1 cellular context compared by ENCODE assay signal in genomic region chr19:8505680-8506401, GRCh38.
TF ChIP-seq lines count a peak whose summit lies in the region.

No MANE protein-coding gene starts in this region.

TF ChIP-seq in GM12878, 131 proteins besides CTCF, POLR2A, EP300 and RAD21 (continued from another document):
- TF ChIP-seq USF2 (IDR thresholded peaks at IDR 0.05; ENCODE audit: borderline replicate concordance, low read depth, low read length) (peak; percentile 6; the same call in 1 of the 2 replicates), FOS (IDR thresholded peaks at IDR 0.05; ENCODE audit: borderline replicate concordance, extremely low read depth, insufficient read length) (no peak), SMARCA5 (IDR thresholded peaks at IDR 0.05) (peak; percentile 48; the same call in 1 of the 2 replicates), IKZF1 (conservative IDR thresholded peaks at IDR 0.05) (peak; percentile 91), USF1 (IDR thresholded peaks at IDR 0.05; ENCODE audit: borderline replicate concordance, extremely low read length, insufficient read depth, low read depth, low read length) (peak; percentile 80), CHD1 (IDR thresholded peaks at IDR 0.05; ENCODE audit: low read depth, low read length) (no peak), MYC (IDR thresholded peaks at IDR 0.05; ENCODE audit: insufficient read depth, insufficient read length, insufficient replicate concordance, low read length, severe bottlenecking) (peak; percentile 73), BHLHE40 (IDR thresholded peaks at IDR 0.05; ENCODE audit: borderline replicate concordance in 1 of 2, low read depth in 2 of 2, low read length in 1 of 2) (peak; percentile 18 to 62; a peak in 2 of 4 replicates), MXI1 (IDR thresholded peaks at IDR 0.05; ENCODE audit: low read depth, low read length) (peak; percentile 63; the same call in 1 of the 2 replicates), NBN (IDR thresholded peaks at IDR 0.05) (peak; percentile 66), FOXM1 (IDR thresholded peaks at IDR 0.05; ENCODE audit: low read depth, low read length) (no peak), SRF (IDR thresholded peaks at IDR 0.05; ENCODE audit: low read depth in 2 of 2, low read length in 2 of 2) (0 out of 4 replicates have a peak, but pooled peaks of 1 of the 2 experiments have one; percentile 16), SUPT20H (IDR thresholded peaks at IDR 0.05; ENCODE audit: borderline replicate concordance, control insufficient read depth, low read depth, low read length) (no peak), CBFB (IDR thresholded peaks at IDR 0.05; ENCODE audit: low read depth) (0 out of 2 replicates have a peak, but pooled peaks have one; percentile 19), EGR1 (IDR thresholded peaks at IDR 0.05; ENCODE audit: borderline replicate concordance in 1 of 2, low read depth in 2 of 2, low read length in 2 of 2) (peak in 1 of 2 experiments; percentile 70; a peak in 1 of 3 replicates), IRF4 (IDR thresholded peaks at IDR 0.05; ENCODE audit: low read depth, low read length) (no peak), YBX1 (IDR thresholded peaks at IDR 0.05) (no peak), CUX1 (IDR thresholded peaks at IDR 0.05; ENCODE audit: insufficient replicate concordance, low read depth, low read length) (no peak), DPF2 (IDR thresholded peaks at IDR 0.05) (peak; percentile 72), NKRF (conservative IDR thresholded peaks at IDR 0.05) (peak; percentile 81), RELB (IDR thresholded peaks at IDR 0.05; ENCODE audit: low read depth) (peak; percentile 55; the same call in 1 of the 2 replicates), SPI1 (IDR thresholded peaks at IDR 0.05; ENCODE audit: borderline replicate concordance, insufficient read depth, low read depth, low read length) (no peak), SMC3 (IDR thresholded peaks at IDR 0.05; ENCODE audit: borderline replicate concordance, low read length) (peak; percentile 60)
